Comparison of ENCODE assay signal across 2 cellular contexts in the genomic region with DNA sequence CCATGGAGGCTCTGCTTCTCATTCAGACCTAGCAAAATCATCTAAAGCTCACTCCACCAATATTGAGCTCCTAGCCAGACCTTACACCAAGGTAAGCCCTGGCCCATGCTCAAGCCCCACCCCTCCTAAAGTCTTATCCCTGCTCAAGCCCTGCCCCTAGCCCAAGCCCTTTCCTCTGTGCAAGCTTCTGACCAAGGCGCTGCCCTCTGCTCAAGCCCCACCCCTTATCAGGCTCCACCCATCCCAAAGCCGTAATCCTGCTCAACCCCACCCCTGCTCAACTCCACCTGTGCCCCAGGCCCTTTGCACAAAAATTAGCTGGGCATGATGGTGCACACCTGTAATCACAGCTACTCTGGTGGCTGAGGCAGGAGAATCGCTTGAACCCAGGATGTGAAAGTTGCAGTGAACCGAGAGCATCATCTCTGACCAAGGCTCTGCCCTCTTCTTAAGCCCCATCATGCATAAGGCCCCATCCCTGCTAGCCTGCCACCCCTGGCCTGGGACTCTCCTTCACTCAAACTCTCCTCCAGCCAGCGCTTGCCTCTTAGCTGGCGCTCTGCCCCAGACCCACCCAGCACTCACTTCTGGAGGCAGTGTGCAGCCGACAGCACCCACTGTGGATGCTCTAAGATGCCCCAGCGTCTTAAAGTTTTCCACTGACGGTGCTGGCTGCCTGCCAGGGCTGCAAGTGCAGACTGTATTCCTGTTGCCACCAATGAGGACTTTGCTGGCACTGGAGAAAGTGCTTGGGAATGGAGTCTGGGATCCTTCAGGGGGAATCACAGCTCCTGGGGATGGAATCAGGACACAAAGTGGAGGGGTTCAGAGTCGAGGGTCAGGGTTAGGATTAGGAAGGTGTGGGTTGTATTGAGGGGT.
TF ChIP-seq lines count a peak whose summit lies in the region.

No MANE protein-coding gene starts in this region.

TF ChIP-seq in HEK293, 187 proteins besides CTCF, POLR2A, EP300 and RAD21:
- no peak for TF ChIP-seq ZNF510 (tag by site-specific recombination; IDR thresholded peaks at IDR 0.05; ENCODE audit: insufficient replicate concordance)
- TF ChIP-seq, protein P1, sequence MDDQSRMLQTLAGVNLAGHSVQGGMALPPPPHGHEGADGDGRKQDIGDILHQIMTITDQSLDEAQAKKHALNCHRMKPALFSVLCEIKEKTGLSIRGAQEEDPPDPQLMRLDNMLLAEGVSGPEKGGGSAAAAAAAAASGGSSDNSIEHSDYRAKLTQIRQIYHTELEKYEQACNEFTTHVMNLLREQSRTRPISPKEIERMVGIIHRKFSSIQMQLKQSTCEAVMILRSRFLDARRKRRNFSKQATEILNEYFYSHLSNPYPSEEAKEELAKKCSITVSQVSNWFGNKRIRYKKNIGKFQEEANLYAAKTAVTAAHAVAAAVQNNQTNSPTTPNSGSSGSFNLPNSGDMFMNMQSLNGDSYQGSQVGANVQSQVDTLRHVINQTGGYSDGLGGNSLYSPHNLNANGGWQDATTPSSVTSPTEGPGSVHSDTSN (CRISPR knock-in tag; IDR thresholded peaks at IDR 0.05): no peak
- TF ChIP-seq ZBTB1 (tag by site-specific recombination; IDR thresholded peaks at IDR 0.05): no peak
- no peak for TF ChIP-seq ZNF555 (tag by site-specific recombination; conservative IDR thresholded peaks at IDR 0.05)
- TF ChIP-seq ZSCAN16 (tag by site-specific recombination; IDR thresholded peaks at IDR 0.05): no peak
- TF ChIP-seq ZNF660 (tag by site-specific recombination; IDR thresholded peaks at IDR 0.05): 0 out of 2 replicates have a peak, but pooled peaks have one; percentile 10
- TF ChIP-seq ZNF623 (tag by site-specific recombination; IDR thresholded peaks at IDR 0.05): peak; percentile 86
- TF ChIP-seq ZNF248 (tag by site-specific recombination; IDR thresholded peaks at IDR 0.05): no peak
- peak; percentile 80 for TF ChIP-seq KLF1 (tag by site-specific recombination; IDR thresholded peaks at IDR 0.05)
- no peak for TF ChIP-seq ZNF585B (tag by site-specific recombination; IDR thresholded peaks at IDR 0.05)
- no peak for TF ChIP-seq ZNF324 (tag by site-specific recombination; IDR thresholded peaks at IDR 0.05)
- 0 out of 2 replicates have a peak, but pooled peaks have one; percentile 10 for TF ChIP-seq ZBTB20 (tag by site-specific recombination; IDR thresholded peaks at IDR 0.05)

TF ChIP-seq in GM12878, 131 proteins besides CTCF, POLR2A, EP300 and RAD21:
- TF ChIP-seq JUNB (IDR thresholded peaks at IDR 0.05) (no peak), SUPT20H (IDR thresholded peaks at IDR 0.05; ENCODE audit: borderline replicate concordance, control insufficient read depth, low read depth, low read length) (no peak), SREBF2 (IDR thresholded peaks at IDR 0.05; ENCODE audit: low read length) (no peak), ZBTB33 (IDR thresholded peaks at IDR 0.05) (0 out of 2 replicates have a peak, but pooled peaks have one; percentile 50), NR2C1 (IDR thresholded peaks at IDR 0.05) (no peak), SMAD1 (IDR thresholded peaks at IDR 0.05; ENCODE audit: low read depth, partially characterized antibody) (peak; percentile 77), PAX8 (IDR thresholded peaks at IDR 0.05) (no peak), SPI1 (IDR thresholded peaks at IDR 0.05; ENCODE audit: borderline replicate concordance, insufficient read depth, low read depth, low read length) (no peak), MEF2A (IDR thresholded peaks at IDR 0.05; ENCODE audit: insufficient read depth, low read depth, low read length) (no peak), SRF (IDR thresholded peaks at IDR 0.05; ENCODE audit: low read depth in 2 of 2, low read length in 2 of 2) (no peak)
- TF ChIP-seq, protein P2, sequence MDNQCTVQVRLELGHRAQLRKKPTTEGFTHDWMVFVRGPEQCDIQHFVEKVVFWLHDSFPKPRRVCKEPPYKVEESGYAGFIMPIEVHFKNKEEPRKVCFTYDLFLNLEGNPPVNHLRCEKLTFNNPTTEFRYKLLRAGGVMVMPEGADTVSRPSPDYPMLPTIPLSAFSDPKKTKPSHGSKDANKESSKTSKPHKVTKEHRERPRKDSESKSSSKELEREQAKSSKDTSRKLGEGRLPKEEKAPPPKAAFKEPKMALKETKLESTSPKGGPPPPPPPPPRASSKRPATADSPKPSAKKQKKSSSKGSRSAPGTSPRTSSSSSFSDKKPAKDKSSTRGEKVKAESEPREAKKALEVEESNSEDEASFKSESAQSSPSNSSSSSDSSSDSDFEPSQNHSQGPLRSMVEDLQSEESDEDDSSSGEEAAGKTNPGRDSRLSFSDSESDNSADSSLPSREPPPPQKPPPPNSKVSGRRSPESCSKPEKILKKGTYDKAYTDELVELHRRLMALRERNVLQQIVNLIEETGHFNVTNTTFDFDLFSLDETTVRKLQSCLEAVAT (IDR thresholded peaks at IDR 0.05): no peak
